In the genomic region with DNA sequence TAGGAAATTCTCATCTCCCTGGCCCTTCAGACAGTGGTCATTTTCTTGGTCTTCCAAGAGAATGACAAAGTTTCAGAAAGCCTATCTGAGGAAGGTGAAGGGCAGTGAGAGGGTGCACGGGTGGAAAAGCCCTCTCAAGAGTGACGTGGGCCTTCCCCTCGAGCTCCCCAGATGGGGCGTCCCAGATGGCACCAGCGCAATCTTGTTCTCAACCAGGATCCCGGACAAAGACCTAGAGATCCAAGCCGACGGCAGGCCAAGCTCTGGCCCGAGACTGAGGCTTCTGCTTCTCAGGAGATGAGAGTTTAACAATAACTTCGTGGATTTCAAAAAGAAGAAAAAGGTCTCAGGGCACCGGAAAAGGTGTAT, we compare ENCODE assay signal across 8 cellular contexts. TPM values are rescaled to one million over a fixed set of nuclear protein-coding genes. Genes with fewer than 3 reads are reported as not detected.
DNase-seq lines count a peak whose midpoint lies in the region; ATAC-seq and TF ChIP-seq lines count a peak whose summit lies in the region.

No MANE protein-coding gene starts in this region.

- H3K9me3 ChIP-seq in OCI-LY3 (ENCODE audit: insufficient read depth, low read length) (peaks cover 16% of the 10 kb centered on the region), ovary (no peaks in the 10 kb centered on the region)

- TF ChIP-seq EP300 in ovary (IDR thresholded peaks at IDR 0.05): no peak

- no peak for TF ChIP-seq POLR2A in ovary (IDR thresholded peaks at IDR 0.05)

- H3K27ac ChIP-seq in OCI-LY3 (ENCODE audit: low read length) (no peak overlapping the region), ovary (peak overlapping the region in 1 of 2 donors; percentile 95)

- H2AFZ ChIP-seq in OCI-LY3 (ENCODE audit: low read depth, low read length): peak overlapping the region; percentile 85

- peak overlapping the region; percentile 88 for H3K4me2 ChIP-seq in OCI-LY3 (ENCODE audit: low read length)

- H3K9ac ChIP-seq in OCI-LY3 (ENCODE audit: low read length): peak overlapping the region; percentile 83

- peaks cover 7% of the 10 kb centered on the region for H3K36me3 ChIP-seq in OCI-LY3 (replicated peaks; ENCODE audit: low read depth, low read length)
- H3K36me3 ChIP-seq in ovary: no peaks in the 10 kb centered on the region

- no peak for ATAC-seq in GM21447 (IDR thresholded peaks at IDR 0.05; ENCODE audit: unreplicated experiment)
- no peak for ATAC-seq in HG03039 (IDR thresholded peaks at IDR 0.05; ENCODE audit: unreplicated experiment)

- no peaks in the 10 kb centered on the region for H4K20me1 ChIP-seq in OCI-LY3 (ENCODE audit: insufficient read depth, low read length)

- intact Hi-C loops in ovary (cut with DNase I): loop anchor here in 1 of 4 donors (10.0 kb wide), 1 partner anchor 177 kb away; the partner anchor contains the start of genes DZANK1 and POLR3F

- TF ChIP-seq CTCF in OCI-LY3 (IDR thresholded peaks at IDR 0.05; ENCODE audit: low read depth, low read length) (no peak), epithelial cell of proximal tubule (conservative IDR thresholded peaks at IDR 0.05; ENCODE audit: low read depth, low read length) (no peak), ovary (IDR thresholded peaks at IDR 0.05) (no peak)

- H3K4me1 ChIP-seq in OCI-LY3 (ENCODE audit: low read length): peaks cover 13% of the 10 kb centered on the region
- H3K4me1 ChIP-seq in ovary (ENCODE audit: insufficient read depth): peaks cover 10% of the 10 kb centered on the region

- peaks cover 6% of the 10 kb centered on the region for H3K27me3 ChIP-seq in OCI-LY3 (ENCODE audit: low read depth, low read length)
- no peaks in the 10 kb centered on the region for H3K27me3 ChIP-seq in ovary

- peaks cover 18% of the 10 kb centered on the region for H3K79me2 ChIP-seq in OCI-LY3 (ENCODE audit: low read length)

- H3K4me3 ChIP-seq in GM08714 (ENCODE audit: low read length) (peak overlapping the region; percentile 90), OCI-LY3 (ENCODE audit: low read length) (peak overlapping the region; percentile 86), epithelial cell of proximal tubule (ENCODE audit: low read depth, low read length) (peak overlapping the region; percentile 94), ovary (peak overlapping the region; percentile 72)

- DNase-seq in epithelial cell of proximal tubule (ENCODE audit: low read depth): no peak
- DNase-seq in ovary: peak in 1 of 5 donors; percentile 27
- DNase-seq in cerebellar nuclear complex (lab: John Stamatoyannopoulos, UW): no peak
- no peak for DNase-seq in NCI-H82 treated with DMSO at 0.1 percent for 48 hours (lab: John Stamatoyannopoulos, UW; ENCODE audit: unreplicated experiment)

- WGBS in ovary, 3 donors: 5 to 17% (median 6%) methylated on average over 11 of the region's 11 CpGs

RNA-seq across cellular contexts. Expression of gene ZNF133, which starts 0.8 kb away (rescaled TPM):
- total RNA-seq in epithelial cell of proximal tubule (7.7 and 16.1 TPM in 2 replicates), ovary (10 to 100 TPM; 13.4 to 20.0 (median 15.1) TPM)
- 10 to 100 TPM; 12.8 to 13.6 TPM for polyA plus RNA-seq in ovary
